ENCODE assay signal across 16 cellular contexts in the genomic region with DNA sequence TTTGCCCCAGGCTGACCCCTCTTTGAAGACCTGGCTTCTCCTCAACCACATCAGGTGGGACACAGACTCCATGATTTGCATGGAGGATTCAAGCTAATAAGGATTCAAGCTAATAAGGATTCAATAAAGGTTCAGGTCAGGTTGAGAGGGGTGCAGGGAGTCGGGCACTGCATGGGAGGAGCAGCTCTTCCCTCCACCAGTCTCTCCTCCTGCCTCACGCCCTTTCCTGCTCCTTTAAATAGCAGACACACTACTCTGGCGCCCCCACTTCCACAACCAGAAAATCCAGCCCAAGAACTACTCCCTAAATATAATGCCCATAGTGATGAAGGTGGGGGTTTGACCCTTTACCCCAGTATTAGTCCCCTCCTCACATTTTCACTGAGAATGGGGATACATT. TPM values are rescaled to one million over a fixed set of nuclear protein-coding genes. Genes with fewer than 3 reads are reported as not detected.
DNase-seq lines count a peak whose midpoint lies in the region; ATAC-seq, FAIRE-seq and TF ChIP-seq lines count a peak whose summit lies in the region.
"Had no signal": no experiment of that assay in that cellular context is flagged by ENCODE, and none has a peak within 500 bp of the region (broad histone marks: within the 10 kb centered on the region; RNA-seq: fewer than 3 reads in every experiment).

No MANE protein-coding gene starts in this region.

- ATAC-seq in GM23338 (peak; percentile 2; the same call in 1 of the 3 replicates), left lobe of liver (no peak)

- no peaks in the 10 kb centered on the region for H3K9me3 ChIP-seq in endodermal cell (ENCODE audit: control insufficient read depth, low read length)

- FAIRE-seq in HTR-8/SVneo (lab: Jason Lieb, UNC) = no peak
- FAIRE-seq: keratinocyte had no signal

- peak; percentile 50 for DNase-seq in GM23338 (ENCODE audit: low spot score)
- peak; percentile 22 for DNase-seq in MV-4-11 (lab: John Stamatoyannopoulos, UW)
- DNase-seq in endodermal cell = peak; percentile 65
- DNase-seq in osteocyte (ENCODE audit: extremely low spot score, unreplicated experiment) = no peak
- no peak for DNase-seq in DMS153 (lab: John Stamatoyannopoulos, UW)
- DNase-seq in HTR-8/SVneo (ENCODE audit: insufficient read length, low spot score) = no peak
- DNase-seq in left lobe of liver (ENCODE audit: low spot score) = no peak
- DNase-seq: central memory CD4-positive, alpha-beta T cell; NCI-H1048; retina had no signal

- peak overlapping the region; percentile 54 for H3K4me3 ChIP-seq in GM23338
- H3K4me3 ChIP-seq in endodermal cell (ENCODE audit: low read length) = no peak overlapping the region

- H3K27me3 Mint-ChIP-seq in GM23338 (ENCODE audit: insufficient read depth, low read depth, poor library complexity) (peaks cover 21% of the 10 kb centered on the region), endodermal cell (ENCODE audit: insufficient read depth) (no peaks in the 10 kb centered on the region), nephron (ENCODE audit: low read depth) (no peaks in the 10 kb centered on the region), osteocyte (ENCODE audit: unreplicated experiment) (no peaks in the 10 kb centered on the region)

- H3K9me3 Mint-ChIP-seq in GM23338 (no peaks in the 10 kb centered on the region; the same call in 2 of the 3 replicates), endodermal cell (no peaks in the 10 kb centered on the region), nephron (no peaks in the 10 kb centered on the region), osteocyte (ENCODE audit: unreplicated experiment) (no peaks in the 10 kb centered on the region)
- H3K9me3 Mint-ChIP-seq: T-helper 1 cell treated with Interleukin-12 subunit alpha and Interleukin-12 subunit beta and Interleukin-4 antibody, amounts not matched to agents 30 μg/mL and 1 μg/mL, for 36 hours had no signal

- H3K36me3 Mint-ChIP-seq in GM23338 (ENCODE audit: low read depth) (peaks cover 64% of the 10 kb centered on the region), endodermal cell (ENCODE audit: low read depth) (peaks cover 52% of the 10 kb centered on the region), nephron (ENCODE audit: low read depth) (peaks cover 64% of the 10 kb centered on the region), osteocyte (ENCODE audit: unreplicated experiment) (peaks cover 18% of the 10 kb centered on the region)
- H3K36me3 Mint-ChIP-seq: activated naive CD8-positive, alpha-beta T cell had no signal

- H3K79me2 ChIP-seq in GM23338 (replicated peaks; ENCODE audit: insufficient read depth) = peaks cover 53% of the 10 kb centered on the region

- peaks cover 82% of the 10 kb centered on the region for H3K4me1 ChIP-seq in GM23338 (ENCODE audit: insufficient read depth)
- peaks cover 26% of the 10 kb centered on the region for H3K4me1 ChIP-seq in endodermal cell (ENCODE audit: control insufficient read depth, insufficient read depth, low read length)

- no peak overlapping the region for H3K9ac ChIP-seq in endodermal cell (ENCODE audit: extremely low read depth, low read length, poor library complexity, severe bottlenecking)

- H2AFZ ChIP-seq in GM23338 = no peak overlapping the region

- H3K4me2 ChIP-seq in GM23338 = peak overlapping the region; percentile 99

- peak overlapping the region; percentile 49 for H3K4me3 Mint-ChIP-seq in GM23338
- H3K4me3 Mint-ChIP-seq in endodermal cell = peak overlapping the region; percentile 99
- H3K4me3 Mint-ChIP-seq in nephron = peak overlapping the region; percentile 40 to 45 (median 41)
- H3K4me3 Mint-ChIP-seq in osteocyte (ENCODE audit: unreplicated experiment) = no peak overlapping the region
- H3K4me3 Mint-ChIP-seq: T-helper 1 cell treated with Interleukin-12 subunit alpha and Interleukin-12 subunit beta and Interleukin-4 antibody, amounts not matched to agents 30 μg/mL and 1 μg/mL, for 36 hours had no signal

- peak; percentile 6 to 41; a peak in 2 of 4 replicates for TF ChIP-seq CTCF in GM23338 (conservative IDR thresholded peaks at IDR 0.05; ENCODE audit: low read depth in 2 of 2)
- no peak for TF ChIP-seq CTCF in endodermal cell (conservative IDR thresholded peaks at IDR 0.05)
- no peak for TF ChIP-seq CTCF in nephron (IDR thresholded peaks at IDR 0.05; ENCODE audit: unreplicated experiment in 3 of 3)
- no peak for TF ChIP-seq CTCF in osteocyte (IDR thresholded peaks at IDR 0.05)

- H4K20me1 ChIP-seq in GM23338 (replicated peaks; ENCODE audit: insufficient read depth) = peaks cover 37% of the 10 kb centered on the region

- peaks cover 56% of the 10 kb centered on the region for H3F3A ChIP-seq in GM23338 (replicated peaks; ENCODE audit: low read depth)

- H3K27ac Mint-ChIP-seq in GM23338 = peak overlapping the region; percentile 26; the same call in 1 of the 2 replicates
- H3K27ac Mint-ChIP-seq in endodermal cell = peak overlapping the region; percentile 75
- H3K27ac Mint-ChIP-seq in nephron = peak overlapping the region; percentile 68 to 80 (median 74)
- no peak overlapping the region for H3K27ac Mint-ChIP-seq in osteocyte (ENCODE audit: unreplicated experiment)
- H3K27ac Mint-ChIP-seq: activated naive CD8-positive, alpha-beta T cell; T-helper 1 cell treated with Interleukin-12 subunit alpha and Interleukin-12 subunit beta and Interleukin-4 antibody, amounts not matched to agents 30 μg/mL and 1 μg/mL, for 36 hours had no signal

- no peaks in the 10 kb centered on the region for H3K9me2 ChIP-seq in GM23338 (ENCODE audit: insufficient read depth)

- H3K27me3 ChIP-seq in GM23338 (ENCODE audit: insufficient read depth) = no peaks in the 10 kb centered on the region
- H3K27me3 ChIP-seq in endodermal cell (ENCODE audit: control insufficient read depth, insufficient read depth, low read length, poor library complexity, severe bottlenecking) = no peaks in the 10 kb centered on the region

- WGBS in endodermal cell (ENCODE audit: insufficient coverage in 1 of 2, insufficient read length in 1 of 2), 2 experiments = 64% methylated on average over 3 of the region's 3 CpGs; no CpG with 5 or more reads in 1 of the 2 experiments

- H3K36me3 ChIP-seq in GM23338 (ENCODE audit: insufficient read depth) = no peaks in the 10 kb centered on the region; the same call in 1 of the 2 replicates
- H3K36me3 ChIP-seq in endodermal cell (ENCODE audit: control insufficient read depth, insufficient read depth, low read length) = peaks cover 66% of the 10 kb centered on the region

- H3K27ac ChIP-seq in GM23338 (ENCODE audit: low read depth) = peak overlapping the region; percentile 83; the same call in 1 of the 2 replicates
- H3K27ac ChIP-seq in endodermal cell (ENCODE audit: low read depth, low read length) = peak overlapping the region; percentile 74

- H3K4me1 Mint-ChIP-seq in GM23338 (peaks cover 87% of the 10 kb centered on the region), endodermal cell (peaks cover 74% of the 10 kb centered on the region), nephron (peaks cover 89% of the 10 kb centered on the region), osteocyte (ENCODE audit: unreplicated experiment) (peaks cover 51% of the 10 kb centered on the region)

RNA-seq across cellular contexts. Expression of gene MEX3A, which starts 7.1 kb away (rescaled TPM):
- total RNA-seq in GM23338 (2014; rRNA removed; shearing (Covaris generic)) = 31.5 and 38.1 TPM in 2 replicates
- 18.5 and 19.7 TPM in 2 replicates for polyA plus RNA-seq in GM23338 (2016; fragmentation: Nextera tagmentation; extraction: Ambion mirVana)
- 10 to 100 TPM; 91.8 to 94.3 TPM for total RNA-seq in endodermal cell
- polyA plus RNA-seq in endodermal cell (2013, experiment 1 of 2) = 91.4 TPM
- 89.4 TPM for polyA plus RNA-seq in endodermal cell (2013, experiment 2 of 2)
- 19.8 and 20.7 TPM in 2 replicates for total RNA-seq in osteocyte
- total RNA-seq in left lobe of liver = 1.1 TPM

RNA-seq across cellular contexts. Expression of gene RAB25, which starts 14.2 kb away (rescaled TPM):
- 21.3 and 30.0 TPM in 2 replicates for total RNA-seq in GM23338 (2014; rRNA removed; shearing (Covaris generic))
- 42.7 and 47.3 TPM in 2 replicates for polyA plus RNA-seq in GM23338 (2016; fragmentation: Nextera tagmentation; extraction: Ambion mirVana)
- total RNA-seq in endodermal cell = 10 to 100 TPM; 82.0 to 84.4 TPM
- polyA plus RNA-seq in endodermal cell (2013, experiment 1 of 2) = 10.3 TPM
- polyA plus RNA-seq in endodermal cell (2013, experiment 2 of 2) = 7.8 TPM
- total RNA-seq in osteocyte = not detected in 2 replicates
- 1.7 TPM for total RNA-seq in left lobe of liver
- total RNA-seq: NCI-H460, temporal lobe had no signal

RNA-seq across cellular contexts. Expression of gene LAMTOR2, which starts 20.6 kb away (rescaled TPM):
- total RNA-seq in GM23338 (2014; rRNA removed; shearing (Covaris generic)) = 35.2 and 67.3 TPM in 2 replicates
- 108 and 113 TPM in 2 replicates for polyA plus RNA-seq in GM23338 (2016; fragmentation: Nextera tagmentation; extraction: Ambion mirVana)
- total RNA-seq in endodermal cell (100 to 1,000 TPM in 1 of 2 donors, 10 to 100 TPM in 1; 84.4 to 101 TPM), osteocyte (56.2 and 59.9 TPM in 2 replicates), left lobe of liver (66.6 TPM)
- polyA plus RNA-seq in endodermal cell (2013, experiment 1 of 2) = 74.4 TPM
- 67.3 TPM for polyA plus RNA-seq in endodermal cell (2013, experiment 2 of 2)

RNA-seq across cellular contexts. Expression of gene UBQLN4, which starts 21.6 kb away (rescaled TPM):
- 28.4 and 30.5 TPM in 2 replicates for total RNA-seq in GM23338 (2014; rRNA removed; shearing (Covaris generic))
- polyA plus RNA-seq in GM23338 (2016; fragmentation: Nextera tagmentation; extraction: Ambion mirVana) = 10.0 and 11.2 TPM in 2 replicates
- total RNA-seq in endodermal cell (10 to 100 TPM; 56.4 to 62.4 TPM), osteocyte (36.4 and 36.9 TPM in 2 replicates), left lobe of liver (21.2 TPM)
- polyA plus RNA-seq in endodermal cell (2013, experiment 1 of 2) = 60.8 TPM
- polyA plus RNA-seq in endodermal cell (2013, experiment 2 of 2) = 56.6 TPM

RNA-seq across cellular contexts. Expression of gene LMNA, which starts 39.4 kb away (rescaled TPM):
- total RNA-seq in GM23338 (2014; rRNA removed; shearing (Covaris generic)) = 56.3 and 68.9 TPM in 2 replicates
- 35.5 and 38.9 TPM in 2 replicates for polyA plus RNA-seq in GM23338 (2016; fragmentation: Nextera tagmentation; extraction: Ambion mirVana)
- total RNA-seq in endodermal cell (10 to 100 TPM; 41.2 to 42.0 TPM), osteocyte (733 and 792 TPM in 2 replicates), left lobe of liver (120 TPM)
- polyA plus RNA-seq in endodermal cell (2013, experiment 1 of 2) = 46.3 TPM
- 45.5 TPM for polyA plus RNA-seq in endodermal cell (2013, experiment 2 of 2)

Comparison
In these comparisons a context has a peak if more than half of its experiments do, and no peak if none do; other contexts are left out.
1. DNase-seq: peak in GM23338 (single experiment), MV-4-11 (single experiment) and endodermal cell (single experiment); none in osteocyte (single experiment), DMS153 (single experiment), HTR-8/SVneo (single experiment) and left lobe of liver (single experiment).
2. CTCF ChIP-seq: peak in GM23338 (2 of 2); none in endodermal cell (single experiment), nephron (0 of 3) and osteocyte (single experiment).
3. RNA of gene MEX3A, which starts 7.1 kb away (total RNA-seq): 91.8 to 94.3 TPM in endodermal cell, 31.5 to 38.1 TPM in GM23338 and 19.8 to 20.7 TPM in osteocyte; 1.1 TPM in left lobe of liver (single experiment); every median in the first group is over 10 times any median in the second.